Comparison of ENCODE assay signal across 1 cellular context in genomic region chr13:45932611-45933182, GRCh38.
TF ChIP-seq lines count a peak whose summit lies in the region.

No MANE protein-coding gene starts in this region.

TF ChIP-seq in HepG2, 621 proteins besides CTCF, POLR2A, EP300 and RAD21 (continued from another document):
- TF ChIP-seq HMGXB3 (CRISPR knock-in tag; IDR thresholded peaks at IDR 0.05; ENCODE audit: borderline replicate concordance) (no peak), ETV6 (CRISPR knock-in tag; conservative IDR thresholded peaks at IDR 0.05) (no peak), ZNF691 (CRISPR knock-in tag; IDR thresholded peaks at IDR 0.05; ENCODE audit: borderline replicate concordance, low read depth) (no peak), RELA (CRISPR knock-in tag; IDR thresholded peaks at IDR 0.05) (no peak), KLF13 (CRISPR knock-in tag; IDR thresholded peaks at IDR 0.05) (no peak), ZNF256 (CRISPR knock-in tag; conservative IDR thresholded peaks at IDR 0.05) (no peak), ZNF510 (CRISPR knock-in tag; IDR thresholded peaks at IDR 0.05; ENCODE audit: low read depth) (no peak), PHF8 (CRISPR knock-in tag; IDR thresholded peaks at IDR 0.05) (no peak)
TF ChIP-seq in HepG2: peak in this region for 0.
